ENCODE assay signal across 1 cellular context in the genomic region with DNA sequence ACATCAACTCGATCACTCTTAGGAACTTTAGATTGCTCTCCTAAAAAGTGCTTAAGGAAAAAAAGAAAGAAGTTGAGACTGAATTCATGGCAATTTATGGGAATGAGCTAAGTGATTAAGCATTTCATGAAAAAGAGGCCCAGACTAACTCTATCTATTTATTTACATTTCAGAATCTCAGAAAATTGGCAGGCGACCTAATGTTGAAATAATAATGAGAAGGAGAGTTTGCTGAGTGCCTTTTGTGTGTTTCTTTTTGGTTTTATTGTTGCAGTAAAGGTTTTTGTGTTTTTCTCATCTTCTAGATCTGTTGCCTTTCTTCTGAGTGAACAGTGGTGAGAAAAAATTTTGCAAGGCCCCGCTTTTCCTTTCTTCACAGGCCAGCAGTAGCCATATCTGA.
TF ChIP-seq lines count a peak whose summit lies in the region.

No MANE protein-coding gene starts in this region.

TF ChIP-seq in IMR-90, 13 proteins besides CTCF, POLR2A, EP300 and RAD21:
- no peak for TF ChIP-seq FOS (IDR thresholded peaks at IDR 0.05; ENCODE audit: low read depth, low read length)
- TF ChIP-seq, protein P1, sequence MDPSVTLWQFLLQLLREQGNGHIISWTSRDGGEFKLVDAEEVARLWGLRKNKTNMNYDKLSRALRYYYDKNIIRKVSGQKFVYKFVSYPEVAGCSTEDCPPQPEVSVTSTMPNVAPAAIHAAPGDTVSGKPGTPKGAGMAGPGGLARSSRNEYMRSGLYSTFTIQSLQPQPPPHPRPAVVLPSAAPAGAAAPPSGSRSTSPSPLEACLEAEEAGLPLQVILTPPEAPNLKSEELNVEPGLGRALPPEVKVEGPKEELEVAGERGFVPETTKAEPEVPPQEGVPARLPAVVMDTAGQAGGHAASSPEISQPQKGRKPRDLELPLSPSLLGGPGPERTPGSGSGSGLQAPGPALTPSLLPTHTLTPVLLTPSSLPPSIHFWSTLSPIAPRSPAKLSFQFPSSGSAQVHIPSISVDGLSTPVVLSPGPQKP (IDR thresholded peaks at IDR 0.05; ENCODE audit: borderline replicate concordance, low read depth, low read length) = no peak
- 0 out of 2 replicates have a peak, but pooled peaks have one; percentile 53 for TF ChIP-seq BHLHE40 (IDR thresholded peaks at IDR 0.05; ENCODE audit: low read depth, low read length)
- no peak for TF ChIP-seq MXI1 (IDR thresholded peaks at IDR 0.05; ENCODE audit: borderline replicate concordance, low read depth, low read length)
- no peak for TF ChIP-seq CHD1 (IDR thresholded peaks at IDR 0.05; ENCODE audit: low read depth, low read length)
- TF ChIP-seq CEBPB (IDR thresholded peaks at IDR 0.05; ENCODE audit: low read depth, low read length) = peak; percentile 53; the same call in 1 of the 2 replicates
- TF ChIP-seq NFE2L2 (IDR thresholded peaks at IDR 0.05; ENCODE audit: low read depth, low read length) = no peak
- TF ChIP-seq SMC3 (IDR thresholded peaks at IDR 0.05; ENCODE audit: low read depth, low read length) = no peak
- no peak for TF ChIP-seq RFX5 (IDR thresholded peaks at IDR 0.05; ENCODE audit: low read depth, low read length)
- no peak for TF ChIP-seq MAZ (IDR thresholded peaks at IDR 0.05; ENCODE audit: borderline replicate concordance, low read depth, low read length)
- TF ChIP-seq MAFK (IDR thresholded peaks at IDR 0.05; ENCODE audit: low read depth, low read length) = no peak
- TF ChIP-seq, protein P2, sequence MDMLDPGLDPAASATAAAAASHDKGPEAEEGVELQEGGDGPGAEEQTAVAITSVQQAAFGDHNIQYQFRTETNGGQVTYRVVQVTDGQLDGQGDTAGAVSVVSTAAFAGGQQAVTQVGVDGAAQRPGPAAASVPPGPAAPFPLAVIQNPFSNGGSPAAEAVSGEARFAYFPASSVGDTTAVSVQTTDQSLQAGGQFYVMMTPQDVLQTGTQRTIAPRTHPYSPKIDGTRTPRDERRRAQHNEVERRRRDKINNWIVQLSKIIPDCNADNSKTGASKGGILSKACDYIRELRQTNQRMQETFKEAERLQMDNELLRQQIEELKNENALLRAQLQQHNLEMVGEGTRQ (IDR thresholded peaks at IDR 0.05; ENCODE audit: low read depth, low read length) = no peak
TF ChIP-seq in IMR-90: peak in this region for 2.
